1 cellular context compared by ENCODE assay signal in genomic region chr2:100195942-100196341, GRCh38.
TF ChIP-seq lines count a peak whose summit lies in the region.

No MANE protein-coding gene starts in this region.

TF ChIP-seq in H1, 55 proteins besides CTCF, POLR2A, EP300 and RAD21:
- TF ChIP-seq ZNF274 (IDR thresholded peaks at IDR 0.05; ENCODE audit: borderline replicate concordance, extremely low read depth, low read length) = no peak
- TF ChIP-seq TAF7 (optimal IDR thresholded peaks at IDR 0.05; ENCODE audit: borderline replicate concordance, low read depth, low read length) = no peak
- TF ChIP-seq BRCA1 (IDR thresholded peaks at IDR 0.05; ENCODE audit: low read depth, low read length) = no peak
- TF ChIP-seq EGR1 (IDR thresholded peaks at IDR 0.05; ENCODE audit: borderline replicate concordance, low read depth, low read length) = no peak
- no peak for TF ChIP-seq SIRT6 (IDR thresholded peaks at IDR 0.05; ENCODE audit: low read length)
- no peak for TF ChIP-seq SIX5 (IDR thresholded peaks at IDR 0.05; ENCODE audit: low read depth, low read length)
- no peak for TF ChIP-seq RNF2 (IDR thresholded peaks at IDR 0.05; ENCODE audit: borderline replicate concordance, low read depth, low read length, missing control alignments, poor library complexity, severe bottlenecking)
- no peak for TF ChIP-seq POLR2AphosphoS5 (IDR thresholded peaks at IDR 0.05; ENCODE audit: low read depth, low read length)
- TF ChIP-seq RBBP5 (IDR thresholded peaks at IDR 0.05; ENCODE audit: borderline replicate concordance, low read depth, low read length) = no peak
- no peak for TF ChIP-seq NRF1 (IDR thresholded peaks at IDR 0.05; ENCODE audit: low read depth, low read length)
